8 cellular contexts compared by ENCODE assay signal in the genomic region with DNA sequence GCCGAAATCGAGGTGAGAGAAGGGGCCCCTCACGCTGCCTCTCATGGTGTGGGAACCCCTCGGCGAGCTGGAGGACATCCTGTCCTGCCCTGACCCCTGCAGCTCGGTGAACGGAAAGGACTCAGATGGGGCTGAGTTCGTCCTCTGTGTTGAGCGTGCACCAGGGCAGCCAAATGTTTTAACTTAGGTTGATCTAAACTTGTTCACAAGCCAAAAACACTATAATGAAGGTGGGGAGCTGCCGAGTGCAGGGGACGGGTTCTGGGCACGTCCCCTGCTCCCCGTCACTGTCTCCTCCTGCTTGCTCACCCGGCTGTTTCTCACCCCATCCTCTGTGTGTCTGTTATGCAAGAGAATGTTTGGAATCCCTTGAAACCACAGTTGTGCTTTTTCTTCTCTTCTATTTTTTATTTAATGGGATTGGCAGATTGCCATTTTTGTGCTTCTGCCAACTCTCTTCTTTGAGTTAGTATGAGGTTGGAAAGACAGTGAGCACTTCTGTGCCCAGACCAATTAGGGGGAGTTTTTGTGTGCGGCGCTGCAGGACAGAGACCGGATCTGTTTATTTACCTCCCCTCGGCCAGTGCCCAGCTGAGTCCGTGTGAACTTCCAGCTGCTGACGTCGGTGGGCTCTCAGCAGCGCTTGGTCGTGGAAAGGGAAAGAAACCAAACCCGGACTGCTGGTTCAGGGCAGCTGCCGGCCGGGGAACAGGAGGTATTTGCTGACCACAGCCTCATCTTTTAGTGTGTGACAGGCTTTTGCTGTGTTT.
DNase-seq lines count a peak whose midpoint lies in the region; ATAC-seq, FAIRE-seq and TF ChIP-seq lines count a peak whose summit lies in the region.

No MANE protein-coding gene starts in this region.

- no peak for TF ChIP-seq RAD21 in K562 (CRISPR knock-in tag; conservative IDR thresholded peaks at IDR 0.05 in 1 of 2, IDR thresholded peaks at IDR 0.05 in 1 of 2)

- H3K9me3 ChIP-seq in K562 (replicated peaks; ENCODE audit: control insufficient read depth, insufficient read depth, low read depth, low read length): no peaks in the 10 kb centered on the region

- intact Hi-C loops in K562 (cut with micrococcal nuclease): no loop called here
- intact Hi-C loops in activated T-helper 2 cell treated with anti-CD3 and anti-CD28 coated beads, Interferon-gamma antibody, Interleukin-2, Interleukin-4, amounts not matched to agents 10 μg/mL and 5 μg/mL and 100 μg/mL, durations not matched to agents 14 hours and 24 hours and 36 hours (cut with micrococcal nuclease): loop anchor here (5.0 kb wide), 1 partner anchor 118 kb away; no protein-coding TSS in a partner anchor

- TF ChIP-seq POLR2A in K562 (conservative IDR thresholded peaks at IDR 0.05): no peak

- H3K9ac ChIP-seq in K562 (ENCODE audit: insufficient read depth in 1 of 2, low read depth in 2 of 2, low read length in 2 of 2): no peak overlapping the region

- H3K4me1 Mint-ChIP-seq in stimulated activated effector memory CD8-positive, alpha-beta T cell treated with anti-CD3 and anti-CD28 coated beads, Interleukin-12 subunit alpha, Interleukin-12 subunit beta, amount 100 ng/mL, for 72 hours: peaks cover 25% of the 10 kb centered on the region
- peaks cover 5% of the 10 kb centered on the region for H3K4me1 Mint-ChIP-seq in activated T-helper 2 cell treated with anti-CD3 and anti-CD28 coated beads, Interferon-gamma antibody, Interleukin-2, Interleukin-4, amounts not matched to agents 10 μg/mL and 5 μg/mL and 100 μg/mL, durations not matched to agents 14 hours and 24 hours and 36 hours (ENCODE audit: low read depth)

- H3K27me3 Mint-ChIP-seq in activated T-helper 2 cell treated with anti-CD3 and anti-CD28 coated beads, Interferon-gamma antibody, Interleukin-2, Interleukin-4, amounts not matched to agents 10 μg/mL and 5 μg/mL and 100 μg/mL, durations not matched to agents 14 hours and 24 hours and 36 hours (ENCODE audit: low read depth): no peaks in the 10 kb centered on the region

- no peak for ATAC-seq in K562
- ATAC-seq in stimulated activated effector memory CD8-positive, alpha-beta T cell treated with anti-CD3 and anti-CD28 coated beads, Interleukin-12 subunit alpha, Interleukin-12 subunit beta, amount 100 ng/mL, for 72 hours: no peak

- CTCF ChIA-PET in K562 (lab: Yijun Ruan, JAX; ENCODE audit: low intra/inter-chr PET ratio): no interaction called here

- no peaks in the 10 kb centered on the region; the same call in 2 of the 3 replicates for H3K79me2 ChIP-seq in K562 (ENCODE audit: control insufficient read depth, insufficient read depth, low read length)

- BruUV-seq in K562 (replicated peaks; lab: Mats Ljungman, UMichigan): no TSS peak

- WGBS in K562 (ENCODE audit: insufficient coverage, low coverage, missing lambda C conversion rate): 91% methylated on average over 24 of the region's 26 CpGs

- peaks cover 100% of the 10 kb centered on the region for H3K36me3 Mint-ChIP-seq in stimulated activated effector memory CD8-positive, alpha-beta T cell treated with anti-CD3 and anti-CD28 coated beads, Interleukin-12 subunit alpha, Interleukin-12 subunit beta, amount 100 ng/mL, for 72 hours
- H3K36me3 Mint-ChIP-seq in activated T-helper 2 cell treated with anti-CD3 and anti-CD28 coated beads, Interferon-gamma antibody, Interleukin-2, Interleukin-4, amounts not matched to agents 10 μg/mL and 5 μg/mL and 100 μg/mL, durations not matched to agents 14 hours and 24 hours and 36 hours (ENCODE audit: low read depth): peaks cover 89% of the 10 kb centered on the region

- DNase-seq in NCI-H1105 treated with DMSO at 0.1 percent for 48 hours (lab: John Stamatoyannopoulos, UW) (peak; percentile 92), K562 (ENCODE audit: extremely low read depth in 1 of 4, low spot score in 3 of 4) (no peak), iris pigment epithelial cell (ENCODE audit: low read depth) (peak; percentile 96), NCI-H1930 (lab: John Stamatoyannopoulos, UW) (no peak)
- DNase-seq in stimulated activated effector memory CD8-positive, alpha-beta T cell treated with anti-CD3 and anti-CD28 coated beads, Interleukin-12 subunit alpha, Interleukin-12 subunit beta, amount 100 ng/mL, for 72 hours (ENCODE audit: low spot score in 2 of 2): no peak
- no peak for DNase-seq in activated CD4-positive, alpha-beta T cell treated with anti-CD3 and anti-CD28 coated beads, Interleukin-2, amount 50 U/mL, for 1 hour
- no peak for DNase-seq in activated T-helper 2 cell treated with anti-CD3 and anti-CD28 coated beads, Interferon-gamma antibody, Interleukin-2, Interleukin-4, amounts not matched to agents 10 μg/mL and 5 μg/mL and 100 μg/mL, durations not matched to agents 14 hours and 24 hours and 36 hours (ENCODE audit: low spot score)

- FAIRE-seq in K562 (lab: Jason Lieb, UNC): no peak

- H3K9me1 ChIP-seq in K562 (ENCODE audit: control insufficient read depth, insufficient read depth, low read length): no peaks in the 10 kb centered on the region

- H3K4me3 ChIP-seq in K562: no peak overlapping the region

- no peak overlapping the region for H3K4me3 Mint-ChIP-seq in stimulated activated effector memory CD8-positive, alpha-beta T cell treated with anti-CD3 and anti-CD28 coated beads, Interleukin-12 subunit alpha, Interleukin-12 subunit beta, amount 100 ng/mL, for 72 hours
- no peak overlapping the region for H3K4me3 Mint-ChIP-seq in activated T-helper 2 cell treated with anti-CD3 and anti-CD28 coated beads, Interferon-gamma antibody, Interleukin-2, Interleukin-4, amounts not matched to agents 10 μg/mL and 5 μg/mL and 100 μg/mL, durations not matched to agents 14 hours and 24 hours and 36 hours (ENCODE audit: low read depth)

- H3K4me1 ChIP-seq in K562 (replicated peaks in 1 of 2; ENCODE audit: control insufficient read depth in 2 of 2, insufficient read depth in 2 of 2, low read length in 2 of 2): peaks cover 12 to 14% of the 10 kb centered on the region in 2 experiments

- in situ Hi-C loops in K562 (cut with MboI): no loop called here

- no peak overlapping the region for H3K4me2 ChIP-seq in K562 (ENCODE audit: insufficient read depth, low read length)

- TF ChIP-seq EP300 in K562 (IDR thresholded peaks at IDR 0.05; ENCODE audit: low read length): no peak

- peaks cover 87% of the 10 kb centered on the region for H3K36me3 ChIP-seq in K562 (ENCODE audit: control insufficient read depth, insufficient read depth, low read length)

- TF ChIP-seq CTCF in C4-2B (conservative IDR thresholded peaks at IDR 0.05): no peak; the same call in 1 of the 2 replicates
- no peak for TF ChIP-seq CTCF in K562 (IDR thresholded peaks at IDR 0.05 in 2 of 3, conservative IDR thresholded peaks at IDR 0.05 in 1 of 3; ENCODE audit: insufficient read depth in 2 of 3, low read depth in 1 of 3, low read length in 3 of 3)

- H4K20me1 ChIP-seq in K562 (replicated peaks; ENCODE audit: control insufficient read depth, insufficient read depth, low read length): no peaks in the 10 kb centered on the region

- H3K27ac Mint-ChIP-seq in stimulated activated effector memory CD8-positive, alpha-beta T cell treated with anti-CD3 and anti-CD28 coated beads, Interleukin-12 subunit alpha, Interleukin-12 subunit beta, amount 100 ng/mL, for 72 hours: peak overlapping the region; percentile 77
- no peak overlapping the region for H3K27ac Mint-ChIP-seq in activated T-helper 2 cell treated with anti-CD3 and anti-CD28 coated beads, Interferon-gamma antibody, Interleukin-2, Interleukin-4, amounts not matched to agents 10 μg/mL and 5 μg/mL and 100 μg/mL, durations not matched to agents 14 hours and 24 hours and 36 hours

- no peaks in the 10 kb centered on the region for H3K27me3 ChIP-seq in K562 (ENCODE audit: control insufficient read depth in 2 of 2, insufficient read depth in 2 of 2, low read length in 2 of 2)

- H2AFZ ChIP-seq in K562 (ENCODE audit: low read depth, low read length): no peak overlapping the region

- H3K9me3 Mint-ChIP-seq in stimulated activated effector memory CD8-positive, alpha-beta T cell treated with anti-CD3 and anti-CD28 coated beads, Interleukin-12 subunit alpha, Interleukin-12 subunit beta, amount 100 ng/mL, for 72 hours: no peaks in the 10 kb centered on the region
- no peaks in the 10 kb centered on the region for H3K9me3 Mint-ChIP-seq in activated T-helper 2 cell treated with anti-CD3 and anti-CD28 coated beads, Interferon-gamma antibody, Interleukin-2, Interleukin-4, amounts not matched to agents 10 μg/mL and 5 μg/mL and 100 μg/mL, durations not matched to agents 14 hours and 24 hours and 36 hours

- H3K27ac ChIP-seq in C4-2B (peak overlapping the region; percentile 42), K562 (ENCODE audit: extremely low read depth, low read depth, low read length) (no peak overlapping the region)

- POLR2A ChIA-PET in K562 (lab: Yijun Ruan, JAX): interaction anchor here (0.6 to 1.0 kb wide), 5 partner anchors 17 to 1626 kb away, joined by 3 to 4 read pairs (median 3); no protein-coding TSS in a partner anchor

TF ChIP-seq in K562, 482 proteins besides CTCF, POLR2A, EP300 and RAD21:
- TF ChIP-seq NFIC (IDR thresholded peaks at IDR 0.05): peak; percentile 59
- TF ChIP-seq, protein P1, sequence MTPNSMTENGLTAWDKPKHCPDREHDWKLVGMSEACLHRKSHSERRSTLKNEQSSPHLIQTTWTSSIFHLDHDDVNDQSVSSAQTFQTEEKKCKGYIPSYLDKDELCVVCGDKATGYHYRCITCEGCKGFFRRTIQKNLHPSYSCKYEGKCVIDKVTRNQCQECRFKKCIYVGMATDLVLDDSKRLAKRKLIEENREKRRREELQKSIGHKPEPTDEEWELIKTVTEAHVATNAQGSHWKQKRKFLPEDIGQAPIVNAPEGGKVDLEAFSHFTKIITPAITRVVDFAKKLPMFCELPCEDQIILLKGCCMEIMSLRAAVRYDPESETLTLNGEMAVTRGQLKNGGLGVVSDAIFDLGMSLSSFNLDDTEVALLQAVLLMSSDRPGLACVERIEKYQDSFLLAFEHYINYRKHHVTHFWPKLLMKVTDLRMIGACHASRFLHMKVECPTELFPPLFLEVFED (CRISPR knock-in tag; conservative IDR thresholded peaks at IDR 0.05): no peak

Comparison
In these comparisons a context has a peak if more than half of its experiments do, and no peak if none do; other contexts are left out.
1. DNase-seq: peak in NCI-H1105 treated with DMSO at 0.1 percent for 48 hours (single experiment) and iris pigment epithelial cell (single experiment); none in K562 (0 of 4), stimulated activated effector memory CD8-positive, alpha-beta T cell treated with anti-CD3 and anti-CD28 coated beads, Interleukin-12 subunit alpha, Interleukin-12 subunit beta, amount 100 ng/mL, for 72 hours (0 of 2), activated CD4-positive, alpha-beta T cell treated with anti-CD3 and anti-CD28 coated beads, Interleukin-2, amount 50 U/mL, for 1 hour (single experiment), activated T-helper 2 cell treated with anti-CD3 and anti-CD28 coated beads, Interferon-gamma antibody, Interleukin-2, Interleukin-4, amounts not matched to agents 10 μg/mL and 5 μg/mL and 100 μg/mL, durations not matched to agents 14 hours and 24 hours and 36 hours (single experiment) and NCI-H1930 (0 of 2).